In the genomic region with DNA sequence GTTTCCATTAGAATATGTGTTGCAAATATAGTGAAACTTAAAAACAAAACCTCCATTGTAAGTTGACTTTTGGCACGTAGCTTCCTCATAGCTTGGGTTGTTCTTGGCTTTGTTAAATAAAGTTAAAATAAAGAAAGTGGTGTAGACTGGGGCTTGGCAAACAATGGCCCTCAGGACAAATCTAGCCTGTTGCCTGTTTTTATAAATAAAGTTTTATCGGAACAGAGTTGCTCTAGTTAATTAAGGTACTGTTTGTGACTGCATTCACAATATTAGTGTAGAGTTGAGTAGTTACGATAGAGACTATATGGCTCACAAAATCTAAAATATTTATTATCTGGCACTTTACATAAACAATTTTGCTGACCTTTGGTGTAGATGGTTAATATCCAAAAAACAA, we compare ENCODE assay signal across 18 cellular contexts.
DNase-seq lines count a peak whose midpoint lies in the region; ATAC-seq, FAIRE-seq and TF ChIP-seq lines count a peak whose summit lies in the region.
"Had no signal": no experiment of that assay in that cellular context is flagged by ENCODE, and none has a peak within 500 bp of the region (broad histone marks: within the 10 kb centered on the region; RNA-seq: fewer than 3 reads in every experiment).

No MANE protein-coding gene starts in this region.

- FAIRE-seq in GM12878 (lab: Jason Lieb, UNC), result peak; percentile 68
- FAIRE-seq: GM12891, GM19239 had no signal

- SMC1A ChIA-PET in GM12878 (lab: Charles Lee; ENCODE audit: uncharacterized antibody, unreplicated experiment), result interaction anchor here (1.0 to 2.1 kb wide), 5 partner anchors 12 to 44 kb away, joined by 3 to 8 read pairs (median 3); no protein-coding TSS in a partner anchor

- ATAC-seq in GM12878 (no peak), Right ventricle myocardium inferior (no peak), GM19395 (IDR thresholded peaks at IDR 0.05; ENCODE audit: unreplicated experiment) (no peak)
- no peak for ATAC-seq in stimulated activated memory B cell treated with anti-CD40 and anti-IgM and Interleukin-4, amounts not matched to agents 10 μg/mL and 1 μg/mL and 100 μg/mL, for 72 hours
- ATAC-seq: CD8-positive, alpha-beta T cell; HCT116 had no signal

- H3K36me3 Mint-ChIP-seq in Calu3 (ENCODE audit: insufficient read depth, unreplicated experiment), result no peaks in the 10 kb centered on the region
- peaks cover 14% of the 10 kb centered on the region for H3K36me3 Mint-ChIP-seq in stimulated activated memory B cell treated with anti-CD40 and anti-IgM and Interleukin-4, amounts not matched to agents 10 μg/mL and 1 μg/mL and 100 μg/mL, for 72 hours
- H3K36me3 Mint-ChIP-seq: CD8-positive, alpha-beta T cell had no signal

- no peaks in the 10 kb centered on the region for H3K27me3 ChIP-seq in GM12878 (replicated peaks in 1 of 2; ENCODE audit: control insufficient read depth in 2 of 2, insufficient read depth in 2 of 2, low read length in 1 of 2)
- H3K27me3 ChIP-seq: BLaER1 treated with 17β-estradiol and CSF1 and Interleukin-3, amounts not matched to agents 10 nM and 100 nM had no signal

- no peak overlapping the region for H3K4me2 ChIP-seq in GM12878 (ENCODE audit: control insufficient read depth, insufficient read depth)
- H3K4me2 ChIP-seq: BLaER1 treated with 17β-estradiol and CSF1 and Interleukin-3, amounts not matched to agents 10 nM and 100 nM had no signal

- peak overlapping the region; percentile 19 for H3K27ac Mint-ChIP-seq in Calu3 (ENCODE audit: unreplicated experiment)
- H3K27ac Mint-ChIP-seq in stimulated activated memory B cell treated with anti-CD40 and anti-IgM and Interleukin-4, amounts not matched to agents 10 μg/mL and 1 μg/mL and 100 μg/mL, for 72 hours, result peak overlapping the region; percentile 49
- H3K27ac Mint-ChIP-seq: B cell; CD8-positive, alpha-beta T cell had no signal

- peak overlapping the region; percentile 10; the same call in 1 of the 2 replicates for H2AFZ ChIP-seq in GM12878 (ENCODE audit: control insufficient read depth, low read depth, low read length)

- DNase-seq in Calu3 (no peak), HEK293T (ENCODE audit: extremely low spot score) (no peak), GM12878 (ENCODE audit: low read depth, low spot score) (no peak), Right ventricle myocardium inferior (ENCODE audit: missing footprints) (no peak), globus pallidus (ENCODE audit: low spot score) (no peak)
- DNase-seq: CD8-positive, alpha-beta T cell; DMS53; DND-41; EL; GOT3; H7 had no signal

- no peaks in the 10 kb centered on the region for H3K9me3 ChIP-seq in GM12878 (replicated peaks; ENCODE audit: control insufficient read depth, insufficient read depth, low read length)

- CTCF ChIA-PET in Calu3 (lab: Charles Lee), result interaction anchor here (0.7 kb wide), 1 partner anchor 57 kb away, joined by 3 read pairs; no protein-coding TSS in a partner anchor
- CTCF ChIA-PET in HEK293T (lab: Yijun Ruan, JAX), result no interaction called here
- CTCF ChIA-PET in GM12878 (lab: Yijun Ruan, JAX), result interaction anchor here (0.7 to 1.1 kb wide), 2 partner anchors 34 to 87 kb away, joined by 3 read pairs; no protein-coding TSS in a partner anchor

- H3K27me3 Mint-ChIP-seq in Calu3 (ENCODE audit: unreplicated experiment), result no peaks in the 10 kb centered on the region
- H3K27me3 Mint-ChIP-seq in stimulated activated memory B cell treated with anti-CD40 and anti-IgM and Interleukin-4, amounts not matched to agents 10 μg/mL and 1 μg/mL and 100 μg/mL, for 72 hours, result no peaks in the 10 kb centered on the region
- H3K27me3 Mint-ChIP-seq: B cell had no signal

- POLR2A ChIA-PET in HEK293T (lab: Yijun Ruan, JAX) (no interaction called here), GM12878 (lab: Charles Lee) (interaction anchor here (0.7 kb wide), 1 partner anchor 20 kb away, joined by 4 read pairs; no protein-coding TSS in a partner anchor)

- no peak overlapping the region for H3K9ac ChIP-seq in GM12878 (ENCODE audit: control insufficient read depth, insufficient read depth, low read length)
- H3K9ac ChIP-seq: BLaER1 treated with 17β-estradiol and CSF1 and Interleukin-3, amounts not matched to agents 10 nM and 100 nM had no signal

- BruUV-seq in Calu3 (replicated peaks; lab: Mats Ljungman, UMichigan), result no TSS peak
- BruUV-seq in GM12878 (replicated peaks; lab: Mats Ljungman, UMichigan), result no TSS peak

- H3K4me1 Mint-ChIP-seq in Calu3 (ENCODE audit: low read depth, unreplicated experiment), result peaks cover 64% of the 10 kb centered on the region
- peaks cover 47% of the 10 kb centered on the region for H3K4me1 Mint-ChIP-seq in stimulated activated memory B cell treated with anti-CD40 and anti-IgM and Interleukin-4, amounts not matched to agents 10 μg/mL and 1 μg/mL and 100 μg/mL, for 72 hours

- peaks cover 6% of the 10 kb centered on the region for H3K4me1 ChIP-seq in GM12878 (ENCODE audit: control insufficient read depth, insufficient read depth, low read length)
- H3K4me1 ChIP-seq: BLaER1 treated with 17β-estradiol and CSF1 and Interleukin-3, amounts not matched to agents 10 nM and 100 nM had no signal

- no peak for TF ChIP-seq EP300 in GM12878 (IDR thresholded peaks at IDR 0.05; ENCODE audit: borderline replicate concordance in 1 of 2, control insufficient read depth in 1 of 2, low read depth in 2 of 2, low read length in 2 of 2)

- no peak overlapping the region for H3K4me3 Mint-ChIP-seq in Calu3 (ENCODE audit: low read depth, unreplicated experiment)
- H3K4me3 Mint-ChIP-seq in stimulated activated memory B cell treated with anti-CD40 and anti-IgM and Interleukin-4, amounts not matched to agents 10 μg/mL and 1 μg/mL and 100 μg/mL, for 72 hours, result no peak overlapping the region
- H3K4me3 Mint-ChIP-seq: B cell; CD8-positive, alpha-beta T cell had no signal

- H3K79me2 ChIP-seq in GM12878 (ENCODE audit: control insufficient read depth, insufficient read depth, low read length), result no peaks in the 10 kb centered on the region; the same call in 1 of the 2 replicates

- H3K9me3 Mint-ChIP-seq in Calu3 (ENCODE audit: low read depth, unreplicated experiment), result no peaks in the 10 kb centered on the region
- H3K9me3 Mint-ChIP-seq in stimulated activated memory B cell treated with anti-CD40 and anti-IgM and Interleukin-4, amounts not matched to agents 10 μg/mL and 1 μg/mL and 100 μg/mL, for 72 hours, result no peaks in the 10 kb centered on the region
- H3K9me3 Mint-ChIP-seq: CD8-positive, alpha-beta T cell had no signal

- no peak overlapping the region for H3K4me3 ChIP-seq in GM12878
- H3K4me3 ChIP-seq: BLaER1 treated with 17β-estradiol and CSF1 and Interleukin-3, amounts not matched to agents 10 nM and 100 nM had no signal

- 64% methylated on average over 3 of the region's 3 CpGs for WGBS in GM12878 (ENCODE audit: insufficient coverage, insufficient replicate concordance, low lambda C conversion rate, missing lambda C conversion rate)

- RAD21 ChIA-PET in GM12878 (lab: Charles Lee; ENCODE audit: unreplicated experiment), result interaction anchor here (1.1 to 1.7 kb wide), 3 partner anchors 14 to 17 kb away, joined by 4 to 7 read pairs (median 4); no protein-coding TSS in a partner anchor

- TF ChIP-seq RAD21 in GM12878 (IDR thresholded peaks at IDR 0.05; ENCODE audit: insufficient read depth, low read depth, low read length), result no peak

- intact Hi-C loops in Calu3 (cut with micrococcal nuclease; ENCODE audit: unreplicated experiment) (no loop called here), GM12878 (cut with micrococcal nuclease; ENCODE audit: unreplicated experiment) (loop anchor here (10.0 kb wide), 3 partner anchors 138 to 892 kb away; a partner anchor contains a TSS), Right ventricle myocardium inferior (cut with DNase I) (no loop called here)

- no peaks in the 10 kb centered on the region; a peak in 1 of 4 replicates for H3K36me3 ChIP-seq in GM12878 (ENCODE audit: control insufficient read depth in 2 of 2, insufficient read depth in 2 of 2, low read length in 1 of 2)

- no peaks in the 10 kb centered on the region for H4K20me1 ChIP-seq in GM12878 (ENCODE audit: control insufficient read depth, insufficient read depth)

- no peak overlapping the region for H3K27ac ChIP-seq in GM12878 (ENCODE audit: control insufficient read depth, insufficient read depth)
- H3K27ac ChIP-seq: BLaER1 treated with 17β-estradiol and CSF1 and Interleukin-3, amounts not matched to agents 10 nM and 100 nM had no signal

- no peak for TF ChIP-seq CTCF in Calu3 (IDR thresholded peaks at IDR 0.05; ENCODE audit: unreplicated experiment)
- TF ChIP-seq CTCF in GM12878 (IDR thresholded peaks at IDR 0.05 in 2 of 3, conservative IDR thresholded peaks at IDR 0.05 in 1 of 3; ENCODE audit: control insufficient read depth in 2 of 3, extremely low read depth in 1 of 3, insufficient read depth in 1 of 3, low read depth in 3 of 3, low read length in 3 of 3), result no peak

- no peak for TF ChIP-seq POLR2A in GM12878 (IDR thresholded peaks at IDR 0.05; ENCODE audit: low read depth, low read length)

- in situ Hi-C loops in GM12878 (cut with MboI), result no loop called here

TF ChIP-seq in HEK293T, 16 proteins besides CTCF, POLR2A, EP300 and RAD21:
- TF ChIP-seq ZNF384 (IDR thresholded peaks at IDR 0.05) (0 out of 2 replicates have a peak, but pooled peaks have one; percentile 21), TARDBP (IDR thresholded peaks at IDR 0.05) (no peak)
